ENCODE assay signal across 8 cellular contexts in the genomic region with DNA sequence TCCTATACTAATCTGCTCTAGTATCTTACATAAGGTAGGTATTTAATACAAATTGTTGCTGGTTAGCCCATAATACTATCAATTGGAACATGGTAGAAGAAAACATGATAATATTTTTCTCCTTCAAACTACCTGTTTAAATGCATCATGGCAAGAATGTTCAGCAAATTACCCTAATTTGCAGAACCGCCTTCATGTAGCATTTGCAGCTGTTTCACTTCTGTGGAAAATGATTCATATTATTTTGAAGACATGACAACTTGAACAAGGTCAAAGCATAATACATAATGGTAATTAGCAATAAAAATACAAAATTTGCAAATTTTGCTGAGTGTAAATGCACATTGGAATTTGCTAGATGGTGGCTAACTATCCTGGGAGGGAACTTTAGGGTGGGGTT. TPM values are rescaled to one million over a fixed set of nuclear protein-coding genes. Genes with fewer than 3 reads are reported as not detected.
"Had no signal": no experiment of that assay in that cellular context is flagged by ENCODE, and none has a peak within 500 bp of the region (broad histone marks: within the 10 kb centered on the region; RNA-seq: fewer than 3 reads in every experiment).

No MANE protein-coding gene starts in this region.

- H3K27ac ChIP-seq: HL-60 had no signal

- H3K4me3 ChIP-seq: GM23338, K562 had no signal

- H3K27ac Mint-ChIP-seq: GM23338, H9 had no signal

- H2AFZ ChIP-seq: GM23338 had no signal

- H3K4me1 Mint-ChIP-seq: GM23338, H9 had no signal

- DNase-seq: H9, HCEC 1CT, IMR-90 had no signal

- FAIRE-seq: H1, H54, K562 had no signal

- H3K4me2 ChIP-seq: GM23338 had no signal

- H3K4me3 Mint-ChIP-seq: GM23338, H9 had no signal

- ATAC-seq: GM23338, K562 had no signal

RNA-seq across cellular contexts. Expression of a gene that starts 30.7 kb away (rescaled TPM):
- polyA plus RNA-seq: K562 had no signal
